ENCODE assay signal across 28 cellular contexts in genomic region chr15:36826948-36827347, GRCh38.
"Had no signal": no experiment of that assay in that cellular context is flagged by ENCODE, and none has a peak within 500 bp of the region (broad histone marks: within the 10 kb centered on the region; RNA-seq: fewer than 3 reads in every experiment).

No MANE protein-coding gene starts in this region.

- H3K36me3 ChIP-seq: ascending aorta had no signal

- FAIRE-seq: bronchial epithelial cell had no signal

- H3K4me1 Mint-ChIP-seq: activated naive CD4-positive, alpha-beta T cell treated with anti-CD3 and anti-CD28 coated beads, Interleukin-2, amount 50 U/mL, for 24 hours; central memory CD8-positive, alpha-beta T cell; T-helper 17 cell; WTC11 had no signal

- H3K36me3 Mint-ChIP-seq: activated naive CD4-positive, alpha-beta T cell treated with anti-CD3 and anti-CD28 coated beads, Interleukin-2, amount 50 U/mL, for 24 hours had no signal

- DNase-seq: activated CD4-positive, alpha-beta T cell treated with anti-CD3 and anti-CD28 coated beads for 48 hours; activated CD4-positive, alpha-beta T cell treated with anti-CD3 and anti-CD28 coated beads, Interleukin-2, amount 50 U/mL, for 4 hours; activated CD4-positive, CD25-positive, alpha-beta regulatory T cell treated with anti-CD3 and anti-CD28 coated beads, Interleukin-2, amount 50 U/mL, for 72 hours; activated CD8-positive, alpha-beta T cell treated with anti-CD3 and anti-CD28 coated beads, Interleukin-2, amount 10 ng/mL, durations not matched to agents 7 days and 5 days; activated effector memory CD4-positive, alpha-beta T cell treated with Interleukin-2 at 50 U/mL for 16 hours; activated naive CD4-positive, alpha-beta T cell; activated T-cell treated with anti-CD3 and anti-CD28 coated beads, Interleukin-2, amount 50 U/mL, for 24 hours; body of pancreas; NCI-H1092; NCI-H1694 treated with DMSO at 0.1 percent for 48 hours; NCI-H2029 treated with DMSO at 0.1 percent for 48 hours; NCI-H345; NCI-H510A; NCI-H526 treated with DMSO at 0.1 percent for 48 hours; NCI-H82; NK-92 treated with Interleukin-12 subunit alpha and Interleukin-12 subunit beta, amount 100 ng/mL, for 24 hours; OCI-M1; RPMI8226; T-helper 17 cell; T1000 had no signal

- H3K27me3 ChIP-seq: ascending aorta, body of pancreas had no signal

- H3K4me3 ChIP-seq: ascending aorta, body of pancreas had no signal

- H3K4me3 Mint-ChIP-seq: activated CD8-positive, alpha-beta T cell treated with anti-CD3 and anti-CD28 coated beads, Interleukin-2, amount 10 ng/mL, durations not matched to agents 7 days and 5 days; activated naive CD4-positive, alpha-beta T cell treated with anti-CD3 and anti-CD28 coated beads, Interleukin-2, amount 50 U/mL, for 24 hours; activated T-cell treated with anti-CD3 and anti-CD28 coated beads, Interleukin-2, amount 50 U/mL, for 24 hours; activated T-helper 1 cell treated with anti-CD3 and anti-CD28 coated beads, Interleukin-12 subunit alpha, Interleukin-12 subunit beta, Interleukin-2, Interleukin-4 antibody, amounts not matched to agents 30 ng/mL and 10 ng/mL and 1 ng/mL, durations not matched to agents 14 hours and 24 hours and 36 hours; central memory CD8-positive, alpha-beta T cell; IgD-negative memory B cell; T-helper 17 cell; WTC11 had no signal

- H3K4me1 ChIP-seq: ascending aorta, body of pancreas had no signal

- H3K27me3 Mint-ChIP-seq: central memory CD8-positive, alpha-beta T cell; T-helper 17 cell had no signal

- H3K4me2 ChIP-seq: KMS-11 had no signal

- H3K27ac Mint-ChIP-seq: activated CD8-positive, alpha-beta T cell treated with anti-CD3 and anti-CD28 coated beads, Interleukin-2, amount 10 ng/mL, durations not matched to agents 7 days and 5 days; activated naive CD4-positive, alpha-beta T cell treated with anti-CD3 and anti-CD28 coated beads, Interleukin-2, amount 50 U/mL, for 24 hours; activated T-cell treated with anti-CD3 and anti-CD28 coated beads, Interleukin-2, amount 50 U/mL, for 24 hours; activated T-helper 1 cell treated with anti-CD3 and anti-CD28 coated beads, Interleukin-12 subunit alpha, Interleukin-12 subunit beta, Interleukin-2, Interleukin-4 antibody, amounts not matched to agents 30 ng/mL and 10 ng/mL and 1 ng/mL, durations not matched to agents 14 hours and 24 hours and 36 hours; IgD-negative memory B cell; T-helper 17 cell; WTC11 had no signal

- H3K9me3 ChIP-seq: body of pancreas had no signal

- H3K27ac ChIP-seq: ascending aorta, body of pancreas, KMS-11 had no signal

- H3K9ac ChIP-seq: KMS-11 had no signal
